1 cellular context compared by ENCODE assay signal in genomic region chr3:170360476-170360875, GRCh38.
TF ChIP-seq lines count a peak whose summit lies in the region.

No MANE protein-coding gene starts in this region.

TF ChIP-seq in GM12878, 131 proteins besides CTCF, POLR2A, EP300 and RAD21:
- TF ChIP-seq, protein P1, sequence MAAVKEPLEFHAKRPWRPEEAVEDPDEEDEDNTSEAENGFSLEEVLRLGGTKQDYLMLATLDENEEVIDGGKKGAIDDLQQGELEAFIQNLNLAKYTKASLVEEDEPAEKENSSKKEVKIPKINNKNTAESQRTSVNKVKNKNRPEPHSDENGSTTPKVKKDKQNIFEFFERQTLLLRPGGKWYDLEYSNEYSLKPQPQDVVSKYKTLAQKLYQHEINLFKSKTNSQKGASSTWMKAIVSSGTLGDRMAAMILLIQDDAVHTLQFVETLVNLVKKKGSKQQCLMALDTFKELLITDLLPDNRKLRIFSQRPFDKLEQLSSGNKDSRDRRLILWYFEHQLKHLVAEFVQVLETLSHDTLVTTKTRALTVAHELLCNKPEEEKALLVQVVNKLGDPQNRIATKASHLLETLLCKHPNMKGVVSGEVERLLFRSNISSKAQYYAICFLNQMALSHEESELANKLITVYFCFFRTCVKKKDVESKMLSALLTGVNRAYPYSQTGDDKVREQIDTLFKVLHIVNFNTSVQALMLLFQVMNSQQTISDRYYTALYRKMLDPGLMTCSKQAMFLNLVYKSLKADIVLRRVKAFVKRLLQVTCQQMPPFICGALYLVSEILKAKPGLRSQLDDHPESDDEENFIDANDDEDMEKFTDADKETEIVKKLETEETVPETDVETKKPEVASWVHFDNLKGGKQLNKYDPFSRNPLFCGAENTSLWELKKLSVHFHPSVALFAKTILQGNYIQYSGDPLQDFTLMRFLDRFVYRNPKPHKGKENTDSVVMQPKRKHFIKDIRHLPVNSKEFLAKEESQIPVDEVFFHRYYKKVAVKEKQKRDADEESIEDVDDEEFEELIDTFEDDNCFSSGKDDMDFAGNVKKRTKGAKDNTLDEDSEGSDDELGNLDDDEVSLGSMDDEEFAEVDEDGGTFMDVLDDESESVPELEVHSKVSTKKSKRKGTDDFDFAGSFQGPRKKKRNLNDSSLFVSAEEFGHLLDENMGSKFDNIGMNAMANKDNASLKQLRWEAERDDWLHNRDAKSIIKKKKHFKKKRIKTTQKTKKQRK (IDR thresholded peaks at IDR 0.05; ENCODE audit: low read depth, low read length) = no peak
- peak; percentile 70 for TF ChIP-seq POLR2AphosphoS5 (IDR thresholded peaks at IDR 0.05; ENCODE audit: low read length)
TF ChIP-seq in GM12878: peak in this region for 1.
